In genomic region chr16:1175566-1176279, GRCh38 we compare ENCODE assay signal across 26 cellular contexts. TPM values are rescaled to one million over a fixed set of nuclear protein-coding genes. Genes with fewer than 3 reads are reported as not detected.
DNase-seq lines count a peak whose midpoint lies in the region; FAIRE-seq and TF ChIP-seq lines count a peak whose summit lies in the region.
"Had no signal": no experiment of that assay in that cellular context is flagged by ENCODE, and none has a peak within 500 bp of the region (broad histone marks: within the 10 kb centered on the region; RNA-seq: fewer than 3 reads in every experiment).

No MANE protein-coding gene starts in this region.

- WGBS in esophagus squamous epithelium, 2 donors: 68 to 72% methylated on average over 10 to 14 of the region's 29 CpGs

- peak overlapping the region in 3 of 4 donors; percentile 38 to 58 (median 48) for H3K27ac ChIP-seq in esophagus squamous epithelium
- H3K27ac ChIP-seq: C4-2B, colonic mucosa, PC-9, skin epidermis, upper lobe of left lung had no signal

- no peak overlapping the region for H3K4me3 Mint-ChIP-seq in nephron
- H3K4me3 Mint-ChIP-seq: effector memory CD8-positive, alpha-beta T cell had no signal

- intact Hi-C loops in esophagus squamous epithelium (cut with DNase I): no loop called here

- H3K9me3 ChIP-seq in esophagus squamous epithelium: no peaks in the 10 kb centered on the region
- H3K9me3 ChIP-seq: colonic mucosa, upper lobe of left lung had no signal

- no peaks in the 10 kb centered on the region for H3K36me3 ChIP-seq in esophagus squamous epithelium
- H3K36me3 ChIP-seq: colonic mucosa, upper lobe of left lung had no signal

- H3K27ac Mint-ChIP-seq in nephron: peak overlapping the region in 2 of 3 experiments; percentile 71 to 84
- H3K27ac Mint-ChIP-seq: effector memory CD8-positive, alpha-beta T cell; progenitor cell of endocrine pancreas had no signal

- peaks cover 0 to 42% (median 12%) of the 10 kb centered on the region in 3 donors for H3K4me1 ChIP-seq in esophagus squamous epithelium
- H3K4me1 ChIP-seq: colonic mucosa had no signal

- H3K4me1 Mint-ChIP-seq in nephron: peaks cover 6% of the 10 kb centered on the region

- no peaks in the 10 kb centered on the region for H3K27me3 Mint-ChIP-seq in nephron (ENCODE audit: low read depth)
- H3K27me3 Mint-ChIP-seq: progenitor cell of endocrine pancreas had no signal

- in situ Hi-C loops in ACHN (cut with HindIII; ENCODE audit: low pct_ligation_motif_present, low pct_unique_long_range_greater_than_20kb, low sequenced_read_pairs) (no loop called here), GM13977 (cut with MboI; ENCODE audit: low pct_unique_long_range_greater_than_20kb, low sequenced_read_pairs, unreplicated experiment) (no loop called here)

- peak; percentile 25 for DNase-seq in ACHN
- peak; percentile 39 for DNase-seq in NCI-H69 (lab: John Stamatoyannopoulos, UW)
- no peak for DNase-seq in esophagus squamous epithelium (lab: John Stamatoyannopoulos, UW)
- DNase-seq in stimulated activated naive CD4-positive, alpha-beta T cell treated with Interleukin-2 at 50 U/mL for 16 hours (lab: John Stamatoyannopoulos, UW): no peak
- DNase-seq in urothelium cell line (ENCODE audit: low spot score): no peak
- DNase-seq in Kasumi-1 (lab: John Stamatoyannopoulos, UW): no peak
- no peak for DNase-seq in GM13977 (ENCODE audit: low spot score)
- DNase-seq: activated gamma-delta T cell treated with Interleukin-2 at 50 U/mL for 16 hours; activated T-cell treated with anti-CD3 and anti-CD28 coated beads, Interleukin-2, amount 50 U/mL, for 1 hour; Calu3; colonic mucosa; effector memory CD8-positive, alpha-beta T cell; NCI-H1436 treated with DMSO at 0.1 percent for 48 hours; NCI-H510A; NK-92 treated with Interleukin-12 subunit alpha and Interleukin-12 subunit beta, amount 100 ng/mL, for 24 hours; PC-9; upper lobe of left lung had no signal

- TF ChIP-seq POLR2A in esophagus squamous epithelium (IDR thresholded peaks at IDR 0.05): no peak

- no peak overlapping the region for H3K4me3 ChIP-seq in esophagus squamous epithelium
- H3K4me3 ChIP-seq: colonic mucosa, K562, PC-9, skin epidermis, upper lobe of left lung had no signal

- peaks cover 4% of the 10 kb centered on the region for H3K36me3 Mint-ChIP-seq in nephron (ENCODE audit: low read depth)

- FAIRE-seq in urothelium cell line (lab: Jason Lieb, UNC): no peak
- FAIRE-seq: GM12891, K562 had no signal

- H3K9me3 Mint-ChIP-seq in nephron: no peaks in the 10 kb centered on the region
- H3K9me3 Mint-ChIP-seq: effector memory CD8-positive, alpha-beta T cell had no signal

- no peak for TF ChIP-seq CTCF in esophagus squamous epithelium (IDR thresholded peaks at IDR 0.05)
- TF ChIP-seq CTCF in nephron (IDR thresholded peaks at IDR 0.05; ENCODE audit: unreplicated experiment in 3 of 3): no peak
- no peak for TF ChIP-seq CTCF in GM13977 (IDR thresholded peaks at IDR 0.05; ENCODE audit: extremely low read depth, insufficient read depth, missing control alignments)

- peaks cover 0 to 48% (median 0%) of the 10 kb centered on the region in 4 donors for H3K27me3 ChIP-seq in esophagus squamous epithelium
- H3K27me3 ChIP-seq: colonic mucosa, upper lobe of left lung had no signal

RNA-seq across cellular contexts. Expression of gene CACNA1H, which starts 22.8 kb away (rescaled TPM):
- 10 to 100 TPM in 1 of 4 donors, 1 to 10 TPM in 3; 1.7 to 14.7 (median 5.6) TPM for total RNA-seq in esophagus squamous epithelium
- total RNA-seq: Calu3, PC-9 had no signal

RNA-seq across cellular contexts. Expression of gene TPSG1, which starts 49.3 kb away (rescaled TPM):
- under 1 TPM in 1 of 4 donors, not detected in 3; 0.27 TPM for total RNA-seq in esophagus squamous epithelium
- total RNA-seq: Calu3; K562; kidney epithelial cell; lung microvascular endothelial cell; PC-9; progenitor cell of endocrine pancreas; T-helper 1 cell treated with Interleukin-12 subunit alpha and Interleukin-12 subunit beta and Interleukin-4 antibody, amounts not matched to agents 30 ng/mL and 1 ng/mL, for 36 hours had no signal

RNA-seq across cellular contexts. Expression of gene TPSB2, which starts 54.3 kb away (rescaled TPM):
- total RNA-seq in esophagus squamous epithelium: 100 to 1,000 TPM in 1 of 4 donors, 10 to 100 TPM in 2, 1 to 10 TPM in 1; 4.0 to 537 (median 20.2) TPM
- total RNA-seq: Calu3; kidney epithelial cell; lung microvascular endothelial cell; PC-9; progenitor cell of endocrine pancreas; T-helper 1 cell treated with Interleukin-12 subunit alpha and Interleukin-12 subunit beta and Interleukin-4 antibody, amounts not matched to agents 30 ng/mL and 1 ng/mL, for 36 hours had no signal

Comparison
In these comparisons a context has a peak if more than half of its experiments do, and no peak if none do; other contexts are left out.
1. DNase-seq: peak in ACHN (single experiment) and NCI-H69 (single experiment); none in esophagus squamous epithelium (single experiment), stimulated activated naive CD4-positive, alpha-beta T cell treated with Interleukin-2 at 50 U/mL for 16 hours (single experiment), urothelium cell line (single experiment), Kasumi-1 (0 of 2) and GM13977 (single experiment).